ENCODE assay signal across 26 cellular contexts in genomic region chr10:114313866-114314265, GRCh38.
"Had no signal": no experiment of that assay in that cellular context is flagged by ENCODE, and none has a peak within 500 bp of the region (broad histone marks: within the 10 kb centered on the region; RNA-seq: fewer than 3 reads in every experiment).

No MANE protein-coding gene starts in this region.

- H3K36me3 ChIP-seq: brain microvascular endothelial cell, SJCRH30 had no signal

- H3K27ac ChIP-seq: brain microvascular endothelial cell, KMS-11, SJCRH30 had no signal

- H3K4me1 Mint-ChIP-seq: T-helper 17 cell, WTC11 had no signal

- ATAC-seq: activated CD8-positive, alpha-beta T cell treated with anti-CD3 and anti-CD28 coated beads, Interleukin-2, amount 10 ng/mL, durations not matched to agents 7 days and 5 days; T-helper 17 cell; WTC11 had no signal

- H3K36me3 Mint-ChIP-seq: activated naive CD8-positive, alpha-beta T cell; WTC11 had no signal

- H3K27ac Mint-ChIP-seq: activated CD8-positive, alpha-beta T cell treated with anti-CD3 and anti-CD28 coated beads, Interleukin-2, amount 10 ng/mL, durations not matched to agents 7 days and 5 days; activated naive CD4-positive, alpha-beta T cell treated with anti-CD3 and anti-CD28 coated beads for 36 hours; activated naive CD8-positive, alpha-beta T cell; T-helper 17 cell; WTC11 had no signal

- H3K27me3 ChIP-seq: brain microvascular endothelial cell, SJCRH30 had no signal

- H3K9me3 Mint-ChIP-seq: activated naive CD4-positive, alpha-beta T cell treated with anti-CD3 and anti-CD28 coated beads for 36 hours; WTC11 had no signal

- H3K4me3 Mint-ChIP-seq: activated CD8-positive, alpha-beta T cell treated with anti-CD3 and anti-CD28 coated beads, Interleukin-2, amount 10 ng/mL, durations not matched to agents 7 days and 5 days; activated naive CD4-positive, alpha-beta T cell treated with anti-CD3 and anti-CD28 coated beads for 36 hours; activated naive CD8-positive, alpha-beta T cell; T-helper 17 cell; WTC11 had no signal

- H3K4me1 ChIP-seq: SJCRH30 had no signal

- H3K9me3 ChIP-seq: SJCRH30, SK-N-SH had no signal

- H3K4me3 ChIP-seq: SJCRH30 had no signal

- DNase-seq: activated CD4-positive, alpha-beta T cell treated with anti-CD3 and anti-CD28 coated beads for 48 hours; activated CD4-positive, alpha-beta T cell treated with anti-CD3 and anti-CD28 coated beads, Interleukin-2, amount 50 U/mL, for 4 hours; activated CD4-positive, CD25-positive, alpha-beta regulatory T cell treated with anti-CD3 and anti-CD28 coated beads, Interleukin-2, amount 50 U/mL, for 72 hours; activated CD8-positive, alpha-beta memory T cell treated with anti-CD3 and anti-CD28 coated beads, Interleukin-2, amount 50 U/mL, for 48 hours; activated CD8-positive, alpha-beta T cell treated with anti-CD3 and anti-CD28 coated beads, Interleukin-2, amount 10 ng/mL, durations not matched to agents 7 days and 5 days; activated gamma-delta T cell; activated naive CD4-positive, alpha-beta T cell treated with anti-CD3 and anti-CD28 coated beads for 36 hours; activated T-cell treated with anti-CD3 and anti-CD28 coated beads, Interleukin-2, amount 50 U/mL, for 1 hour; amygdala; brain microvascular endothelial cell; caudate nucleus; MV-4-11; NCI-H1092 treated with DMSO at 0.1 percent for 48 hours; NCI-H1417 treated with DMSO at 0.1 percent for 48 hours; NCI-H1694 treated with DMSO at 0.1 percent for 48 hours; NCI-H2081; NCI-H510A treated with DMSO at 0.1 percent for 48 hours; NCI-H69; Right ventricle myocardium superior; SJCRH30; SK-N-SH; T-helper 17 cell; T-helper 9 cell had no signal
